Comparison of ENCODE assay signal across 7 cellular contexts in genomic region chr11:112861356-112861755, GRCh38.
"Had no signal": no experiment of that assay in that cellular context is flagged by ENCODE, and none has a peak within 500 bp of the region (broad histone marks: within the 10 kb centered on the region; RNA-seq: fewer than 3 reads in every experiment).

No MANE protein-coding gene starts in this region.

- ATAC-seq: HCT116 had no signal

- H3K36me3 ChIP-seq: HAP-1 had no signal

- H3K9me3 ChIP-seq: HAP-1 had no signal

- H3K4me1 ChIP-seq: HAP-1 had no signal

- H3K4me3 ChIP-seq: GM23248, HAP-1 had no signal

- H3K27ac ChIP-seq: GM23248, HL-60 had no signal

- DNase-seq: GM23248, GOT3, H7, KG1 had no signal
